10 cellular contexts compared by ENCODE assay signal in the genomic region with DNA sequence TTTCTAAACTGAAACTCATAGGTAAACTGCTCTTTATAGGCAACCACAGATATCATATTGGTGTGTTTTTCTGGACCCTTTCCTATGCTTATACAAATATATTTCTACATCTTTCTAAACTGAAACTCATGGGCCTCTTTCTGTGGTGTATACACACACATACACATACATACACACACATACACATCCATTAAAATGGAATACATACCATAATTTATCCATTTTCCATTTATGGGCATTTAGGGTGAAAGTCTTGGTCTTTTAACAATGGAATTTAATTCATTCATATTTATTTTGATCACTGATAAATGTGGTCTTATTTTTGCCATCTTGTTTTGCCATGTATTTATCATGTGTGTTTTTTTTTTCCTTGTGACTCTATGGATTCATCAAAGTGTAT. TPM values are rescaled to one million over a fixed set of nuclear protein-coding genes. Genes with fewer than 3 reads are reported as not detected.
DNase-seq lines count a peak whose midpoint lies in the region; ATAC-seq, FAIRE-seq and TF ChIP-seq lines count a peak whose summit lies in the region.
"Had no signal": no experiment of that assay in that cellular context is flagged by ENCODE, and none has a peak within 500 bp of the region (broad histone marks: within the 10 kb centered on the region; RNA-seq: fewer than 3 reads in every experiment).

No MANE protein-coding gene starts in this region.

- no peak overlapping the region for H3K4me2 ChIP-seq in mesendoderm (ENCODE audit: low read length)

- H3K4ac ChIP-seq in mesendoderm (ENCODE audit: low read depth, low read length) = no peak overlapping the region

- TF ChIP-seq CTCF in vagina (IDR thresholded peaks at IDR 0.05) = no peak

- H3K18ac ChIP-seq in mesendoderm (ENCODE audit: low read length) = no peak overlapping the region

- H3K36me3 ChIP-seq in muscle layer of duodenum (ENCODE audit: control insufficient read depth in 1 of 2, insufficient read depth in 2 of 2, low read length in 2 of 2) = no peaks in the 10 kb centered on the region
- H3K36me3 ChIP-seq in vagina = no peaks in the 10 kb centered on the region
- H3K36me3 ChIP-seq in mesendoderm (ENCODE audit: control insufficient read depth, insufficient read depth, low read length) = no peaks in the 10 kb centered on the region

- no peak for ATAC-seq in stimulated activated naive CD8-positive, alpha-beta T cell treated with anti-CD3 and anti-CD28 coated beads, Interleukin-15, Interleukin-2, amounts not matched to agents 100 U/mL and 50 U/mL, for 24 hours

- no peaks in the 10 kb centered on the region for H3K79me2 ChIP-seq in mesendoderm (ENCODE audit: control insufficient read depth, insufficient read depth, low read length)

- H3K56ac ChIP-seq in mesendoderm (ENCODE audit: low read length) = no peak overlapping the region

- H3K9me3 Mint-ChIP-seq in stimulated activated naive CD8-positive, alpha-beta T cell treated with anti-CD3 and anti-CD28 coated beads, Interleukin-15, Interleukin-2, amounts not matched to agents 100 ng/mL and 50 ng/mL, for 24 hours = no peaks in the 10 kb centered on the region
- H3K9me3 Mint-ChIP-seq in activated naive CD8-positive, alpha-beta T cell (ENCODE audit: low read depth) = no peaks in the 10 kb centered on the region

- H3K4me3 Mint-ChIP-seq in stimulated activated naive CD8-positive, alpha-beta T cell treated with anti-CD3 and anti-CD28 coated beads, Interleukin-15, Interleukin-2, amounts not matched to agents 100 ng/mL and 50 ng/mL, for 24 hours = peak overlapping the region; percentile 98
- peak overlapping the region; percentile 97 for H3K4me3 Mint-ChIP-seq in activated naive CD8-positive, alpha-beta T cell

- intact Hi-C loops in vagina (cut with DNase I) = loop anchor here (1.0 kb wide), 1 partner anchor 25 kb away; no protein-coding TSS in a partner anchor

- no peak for DNase-seq in stimulated activated naive CD8-positive, alpha-beta T cell treated with anti-CD3 and anti-CD28 coated beads, Interleukin-15, Interleukin-2, amounts not matched to agents 100 U/mL and 50 U/mL, for 24 hours
- DNase-seq in vagina (ENCODE audit: extremely low spot score in 2 of 2) (no peak), mesendoderm (no peak), erythroblast (lab: John Stamatoyannopoulos, UW) (no peak), H54 (ENCODE audit: insufficient read length, low spot score) (no peak)
- DNase-seq: HCEC 1CT had no signal

- peak overlapping the region in 1 of 2 donors; percentile 88 for H3K4me3 ChIP-seq in muscle layer of duodenum (ENCODE audit: low read depth in 1 of 2, low read length in 2 of 2)
- H3K4me3 ChIP-seq in vagina = no peak overlapping the region
- no peak overlapping the region for H3K4me3 ChIP-seq in mesendoderm (ENCODE audit: low read length)

- H3K9ac ChIP-seq in mesendoderm (ENCODE audit: low read length) = no peak overlapping the region

- no peak overlapping the region for H3K23ac ChIP-seq in mesendoderm (ENCODE audit: low read length)

- TF ChIP-seq POLR2A in vagina (IDR thresholded peaks at IDR 0.05) = no peak
- no peak for TF ChIP-seq POLR2A in erythroblast (IDR thresholded peaks at IDR 0.05; ENCODE audit: low read length)
- no peak for TF ChIP-seq POLR2A in H54 (IDR thresholded peaks at IDR 0.05; ENCODE audit: low read depth, low read length)

- no peak overlapping the region for H2AK5ac ChIP-seq in mesendoderm (ENCODE audit: low read length)

- no peak overlapping the region for H2BK5ac ChIP-seq in mesendoderm (ENCODE audit: low read length)

- H2BK15ac ChIP-seq in mesendoderm (replicated peaks; ENCODE audit: low read depth) = no peak overlapping the region

- H2BK120ac ChIP-seq in mesendoderm (ENCODE audit: low read depth, low read length) = no peak overlapping the region

- H3K27ac Mint-ChIP-seq in stimulated activated naive CD8-positive, alpha-beta T cell treated with anti-CD3 and anti-CD28 coated beads, Interleukin-15, Interleukin-2, amounts not matched to agents 100 ng/mL and 50 ng/mL, for 24 hours = peak overlapping the region; percentile 99
- H3K27ac Mint-ChIP-seq in activated naive CD8-positive, alpha-beta T cell = peak overlapping the region; percentile 98

- H3K4me1 ChIP-seq in muscle layer of duodenum (ENCODE audit: control insufficient read depth in 1 of 2, insufficient read depth in 2 of 2, low read length in 2 of 2) (peaks cover 33 to 61% of the 10 kb centered on the region in 2 donors), vagina (peaks cover 80% of the 10 kb centered on the region), mesendoderm (ENCODE audit: control insufficient read depth, low read depth, low read length) (peaks cover 3% of the 10 kb centered on the region)

- no peak overlapping the region for H4K5ac ChIP-seq in mesendoderm (ENCODE audit: low read length)

- no peaks in the 10 kb centered on the region for H3K9me3 ChIP-seq in muscle layer of duodenum (ENCODE audit: control insufficient read depth in 1 of 2, low read length in 2 of 2)
- H3K9me3 ChIP-seq in vagina = no peaks in the 10 kb centered on the region

- H3K27ac ChIP-seq in muscle layer of duodenum (ENCODE audit: low read length) (peak overlapping the region; percentile 98), vagina (peak overlapping the region; percentile 99), mesendoderm (ENCODE audit: low read depth, low read length) (no peak overlapping the region)
- H3K27ac ChIP-seq: C4-2B had no signal

- H3K4me1 Mint-ChIP-seq in stimulated activated naive CD8-positive, alpha-beta T cell treated with anti-CD3 and anti-CD28 coated beads, Interleukin-15, Interleukin-2, amounts not matched to agents 100 ng/mL and 50 ng/mL, for 24 hours (ENCODE audit: low read depth) = peaks cover 83% of the 10 kb centered on the region
- peaks cover 78% of the 10 kb centered on the region for H3K4me1 Mint-ChIP-seq in activated naive CD8-positive, alpha-beta T cell (ENCODE audit: low read depth)

- no peaks in the 10 kb centered on the region for H3K27me3 Mint-ChIP-seq in stimulated activated naive CD8-positive, alpha-beta T cell treated with anti-CD3 and anti-CD28 coated beads, Interleukin-15, Interleukin-2, amounts not matched to agents 100 ng/mL and 50 ng/mL, for 24 hours
- no peaks in the 10 kb centered on the region for H3K27me3 Mint-ChIP-seq in activated naive CD8-positive, alpha-beta T cell

- H3K36me3 Mint-ChIP-seq in stimulated activated naive CD8-positive, alpha-beta T cell treated with anti-CD3 and anti-CD28 coated beads, Interleukin-15, Interleukin-2, amounts not matched to agents 100 ng/mL and 50 ng/mL, for 24 hours (ENCODE audit: low read depth) = peaks cover 29% of the 10 kb centered on the region
- peaks cover 11% of the 10 kb centered on the region for H3K36me3 Mint-ChIP-seq in activated naive CD8-positive, alpha-beta T cell

- H3K79me1 ChIP-seq in mesendoderm (ENCODE audit: low read length) = no peaks in the 10 kb centered on the region

- H4K8ac ChIP-seq in mesendoderm (ENCODE audit: low read depth, low read length) = no peak overlapping the region

- no peak for FAIRE-seq in H54 (lab: Jason Lieb, UNC)

- H3K27me3 ChIP-seq in muscle layer of duodenum (ENCODE audit: low read depth, low read length) (no peaks in the 10 kb centered on the region), vagina (no peaks in the 10 kb centered on the region), mesendoderm (ENCODE audit: insufficient read depth, low read length, poor library complexity) (peaks cover 2% of the 10 kb centered on the region)

RNA-seq across cellular contexts. Expression of a gene that starts 44.1 kb away (rescaled TPM):
- total RNA-seq in vagina = 15.2 TPM
- 1.1 TPM for polyA plus RNA-seq in mesendoderm (2013, experiment 1 of 2)
- 0.88 TPM for polyA plus RNA-seq in mesendoderm (2013, experiment 2 of 2)
